Comparison of ENCODE assay signal across 9 cellular contexts in genomic region chr10:2925631-2926030, GRCh38.
A peak's percentile ranks its signal among the peaks of the same experiment; 100 is the strongest.
DNase-seq lines count a peak whose midpoint lies in the region; ATAC-seq and TF ChIP-seq lines count a peak whose summit lies in the region.
"Had no signal": no experiment of that assay in that cellular context is flagged by ENCODE, and none has a peak within 500 bp of the region (broad histone marks: within the 10 kb centered on the region; RNA-seq: fewer than 3 reads in every experiment).

No MANE protein-coding gene starts in this region.

- H3K27me3 Mint-ChIP-seq in immature natural killer cell (ENCODE audit: low read depth in 3 of 3): peaks cover 0 to 22% (median 3%) of the 10 kb centered on the region in 3 donors

- no peak for ATAC-seq in HG02938 (IDR thresholded peaks at IDR 0.05; ENCODE audit: unreplicated experiment)
- no peak for ATAC-seq in stimulated activated effector memory CD8-positive, alpha-beta T cell treated with anti-CD3 and anti-CD28 coated beads, Interleukin-12 subunit alpha, Interleukin-12 subunit beta, amount 100 ng/mL, for 72 hours

- H3K9me3 Mint-ChIP-seq in stimulated activated effector memory CD8-positive, alpha-beta T cell treated with anti-CD3 and anti-CD28 coated beads, Interleukin-12 subunit alpha, Interleukin-12 subunit beta, amount 100 ng/mL, for 72 hours: no peaks in the 10 kb centered on the region
- H3K9me3 Mint-ChIP-seq in immature natural killer cell: peaks cover 0 to 2% (median 0%) of the 10 kb centered on the region in 6 donors
- H3K9me3 Mint-ChIP-seq: activated naive CD4-positive, alpha-beta T cell treated with anti-CD3 and anti-CD28 coated beads, Interleukin-2, amount 50 U/mL, for 24 hours had no signal

- no peaks in the 10 kb centered on the region for H3K9me3 ChIP-seq in prostate gland

- no peaks in the 10 kb centered on the region for H3K27me3 ChIP-seq in prostate gland (replicated peaks; ENCODE audit: insufficient read depth)

- intact Hi-C loops in prostate gland (cut with DNase I): no loop called here

- H3K27ac ChIP-seq in prostate gland: no peak overlapping the region

- H3K4me1 Mint-ChIP-seq in stimulated activated effector memory CD8-positive, alpha-beta T cell treated with anti-CD3 and anti-CD28 coated beads, Interleukin-12 subunit alpha, Interleukin-12 subunit beta, amount 100 ng/mL, for 72 hours: peaks cover 6% of the 10 kb centered on the region
- no peaks in the 10 kb centered on the region for H3K4me1 Mint-ChIP-seq in immature natural killer cell

- no peak overlapping the region for H3K4me3 ChIP-seq in prostate gland

- no peaks in the 10 kb centered on the region for H3K4me1 ChIP-seq in prostate gland (replicated peaks)

- peak; percentile 42 for DNase-seq in GDM1 (lab: John Stamatoyannopoulos, UW)
- DNase-seq in NCI-H187 (lab: John Stamatoyannopoulos, UW): peak; percentile 49 to 64
- DNase-seq in dermis microvascular lymphatic vessel endothelial cell (ENCODE audit: low read depth in 2 of 2): peak; percentile 56 to 86
- peak; percentile 65 for DNase-seq in prostate gland (ENCODE audit: low spot score)
- no peak for DNase-seq in stimulated activated effector memory CD8-positive, alpha-beta T cell treated with anti-CD3 and anti-CD28 coated beads, Interleukin-12 subunit alpha, Interleukin-12 subunit beta, amount 100 ng/mL, for 72 hours (ENCODE audit: low spot score in 2 of 2)
- DNase-seq in NCI-H524 treated with DMSO at 0.1 percent for 48 hours (lab: John Stamatoyannopoulos, UW): no peak
- DNase-seq in immature natural killer cell: no peak

- no peak for TF ChIP-seq POLR2A in prostate gland (IDR thresholded peaks at IDR 0.05)

- no peak for TF ChIP-seq CTCF in prostate gland (IDR thresholded peaks at IDR 0.05)

- H3K27ac Mint-ChIP-seq in stimulated activated effector memory CD8-positive, alpha-beta T cell treated with anti-CD3 and anti-CD28 coated beads, Interleukin-12 subunit alpha, Interleukin-12 subunit beta, amount 100 ng/mL, for 72 hours: no peak overlapping the region
- no peak overlapping the region for H3K27ac Mint-ChIP-seq in immature natural killer cell
- H3K27ac Mint-ChIP-seq: activated naive CD4-positive, alpha-beta T cell treated with anti-CD3 and anti-CD28 coated beads, Interleukin-2, amount 50 U/mL, for 24 hours had no signal

- WGBS in prostate gland: 50% methylated on average over 7 of the region's 7 CpGs

- H3K4me3 Mint-ChIP-seq in stimulated activated effector memory CD8-positive, alpha-beta T cell treated with anti-CD3 and anti-CD28 coated beads, Interleukin-12 subunit alpha, Interleukin-12 subunit beta, amount 100 ng/mL, for 72 hours: no peak overlapping the region
- no peak overlapping the region for H3K4me3 Mint-ChIP-seq in immature natural killer cell
- H3K4me3 Mint-ChIP-seq: activated naive CD4-positive, alpha-beta T cell treated with anti-CD3 and anti-CD28 coated beads, Interleukin-2, amount 50 U/mL, for 24 hours had no signal

- no peaks in the 10 kb centered on the region for H3K36me3 ChIP-seq in prostate gland

- H3K36me3 Mint-ChIP-seq in stimulated activated effector memory CD8-positive, alpha-beta T cell treated with anti-CD3 and anti-CD28 coated beads, Interleukin-12 subunit alpha, Interleukin-12 subunit beta, amount 100 ng/mL, for 72 hours: no peaks in the 10 kb centered on the region
- no peaks in the 10 kb centered on the region for H3K36me3 Mint-ChIP-seq in immature natural killer cell
- H3K36me3 Mint-ChIP-seq: activated naive CD4-positive, alpha-beta T cell treated with anti-CD3 and anti-CD28 coated beads, Interleukin-2, amount 50 U/mL, for 24 hours had no signal

Comparison
In these comparisons a context has a peak if more than half of its experiments do, and no peak if none do; other contexts are left out.
1. DNase-seq: peak in GDM1 (single experiment), NCI-H187 (2 of 2), dermis microvascular lymphatic vessel endothelial cell (2 of 2) and prostate gland (single experiment); none in stimulated activated effector memory CD8-positive, alpha-beta T cell treated with anti-CD3 and anti-CD28 coated beads, Interleukin-12 subunit alpha, Interleukin-12 subunit beta, amount 100 ng/mL, for 72 hours (0 of 2), NCI-H524 treated with DMSO at 0.1 percent for 48 hours (single experiment) and immature natural killer cell (0 of 3).